In genomic region chr2:208033701-208034502, GRCh38 we compare ENCODE assay signal across 8 cellular contexts. TPM values are rescaled to one million over a fixed set of nuclear protein-coding genes. Genes with fewer than 3 reads are reported as not detected.
DNase-seq lines count a peak whose midpoint lies in the region; ATAC-seq, FAIRE-seq and TF ChIP-seq lines count a peak whose summit lies in the region.

No MANE protein-coding gene starts in this region.

- in situ Hi-C loops in GM12878 (cut with MboI) = loop anchor here (5.0 kb wide), 2 partner anchors 287 to 407 kb away; partner anchors contain the start of gene METTL21A

- no peaks in the 10 kb centered on the region for H3K36me3 ChIP-seq in GM12878 (ENCODE audit: control insufficient read depth in 2 of 2, insufficient read depth in 2 of 2, low read length in 1 of 2)

- RAD21 ChIA-PET in GM12878 (lab: Charles Lee; ENCODE audit: unreplicated experiment) = interaction anchor here (0.5 to 3.6 kb wide), 10 partner anchors 36 to 406 kb away, joined by 3 to 26 read pairs (median 4); no protein-coding TSS in a partner anchor

- POLR2A ChIA-PET in GM12878 (lab: Charles Lee) = interaction anchor here (0.6 kb wide), 1 partner anchor 22 kb away, joined by 3 read pairs; no protein-coding TSS in a partner anchor

- no peak overlapping the region for H3K4me3 ChIP-seq in GM12878

- FAIRE-seq in GM12878 (lab: Jason Lieb, UNC) = peak; percentile 77

- H3K27me3 ChIP-seq in GM12878 (replicated peaks in 1 of 2; ENCODE audit: control insufficient read depth in 2 of 2, insufficient read depth in 2 of 2, low read length in 1 of 2) = no peaks in the 10 kb centered on the region

- H4K20me1 ChIP-seq in GM12878 (ENCODE audit: control insufficient read depth, insufficient read depth) = no peaks in the 10 kb centered on the region

- ATAC-seq in GM19035 (IDR thresholded peaks at IDR 0.05; ENCODE audit: unreplicated experiment) = peak; percentile 92
- peak; percentile 94 for ATAC-seq in HG03045 (IDR thresholded peaks at IDR 0.05; ENCODE audit: unreplicated experiment)
- ATAC-seq in GM12878 = peak; percentile 92

- DNase-seq in Daoy (ENCODE audit: low read depth) (peak; percentile 54), OCI-M1 (lab: John Stamatoyannopoulos, UW) (peak; percentile 80), GM12878 (ENCODE audit: low read depth, low spot score) (no peak), lung microvascular endothelial cell (ENCODE audit: low read depth in 2 of 2) (peak; percentile 57 to 83), DMS114 treated with DMSO at 0.1 percent for 48 hours (lab: John Stamatoyannopoulos, UW; ENCODE audit: unreplicated experiment) (no peak), NCI-H524 treated with DMSO at 0.1 percent for 48 hours (lab: John Stamatoyannopoulos, UW) (no peak)

- no peak overlapping the region for H3K9ac ChIP-seq in GM12878 (ENCODE audit: control insufficient read depth, insufficient read depth, low read length)

- BruUV-seq in GM12878 (replicated peaks; lab: Mats Ljungman, UMichigan) = no TSS peak

- peak; percentile 81 for TF ChIP-seq RAD21 in GM12878 (IDR thresholded peaks at IDR 0.05; ENCODE audit: insufficient read depth, low read depth, low read length)

- intact Hi-C loops in GM12878 (cut with micrococcal nuclease; ENCODE audit: unreplicated experiment) = loop anchor here (5.0 kb wide), 3 partner anchors 52 to 407 kb away; partner anchors contain the start of genes FZD5 and METTL21A

- TF ChIP-seq EP300 in GM12878 (IDR thresholded peaks at IDR 0.05; ENCODE audit: borderline replicate concordance in 1 of 2, control insufficient read depth in 1 of 2, low read depth in 2 of 2, low read length in 2 of 2) = 0 out of 4 replicates have a peak, but pooled peaks of 1 of the 2 experiments have one; percentile 24

- CTCF ChIA-PET in GM12878 (lab: Yijun Ruan, JAX) = interaction anchor here (0.7 to 4.8 kb wide), 16 partner anchors 9 to 432 kb away, joined by 3 to 66 read pairs (median 4); partner anchors contain the start of genes FZD5 and PLEKHM3

- H3K9me3 ChIP-seq in GM12878 (replicated peaks; ENCODE audit: control insufficient read depth, insufficient read depth, low read length) = no peaks in the 10 kb centered on the region; the same call in 2 of the 3 replicates

- H3K27ac ChIP-seq in GM12878 (ENCODE audit: control insufficient read depth, insufficient read depth) = no peak overlapping the region

- no peaks in the 10 kb centered on the region for H3K79me2 ChIP-seq in GM12878 (ENCODE audit: control insufficient read depth, insufficient read depth, low read length)

- SMC1A ChIA-PET in GM12878 (lab: Charles Lee; ENCODE audit: uncharacterized antibody, unreplicated experiment) = interaction anchor here (0.8 to 2.6 kb wide), 10 partner anchors 9 to 407 kb away, joined by 3 to 12 read pairs (median 4); partner anchors contain the start of gene PLEKHM3

- WGBS in GM12878 (ENCODE audit: insufficient coverage, insufficient replicate concordance, low lambda C conversion rate, missing lambda C conversion rate) = 9% methylated on average over 4 of the region's 4 CpGs

- no peak overlapping the region; the same call in 1 of the 2 replicates for H2AFZ ChIP-seq in GM12878 (ENCODE audit: control insufficient read depth, low read depth, low read length)

- H3K4me2 ChIP-seq in GM12878 (ENCODE audit: control insufficient read depth, insufficient read depth) = peak overlapping the region; percentile 30; the same call in 1 of the 2 replicates

- peaks cover 8% of the 10 kb centered on the region for H3K4me1 ChIP-seq in GM12878 (ENCODE audit: control insufficient read depth, insufficient read depth, low read length)

- no peak for TF ChIP-seq POLR2A in GM12878 (IDR thresholded peaks at IDR 0.05; ENCODE audit: low read depth, low read length)

- TF ChIP-seq CTCF in GM12878 (IDR thresholded peaks at IDR 0.05 in 2 of 3, conservative IDR thresholded peaks at IDR 0.05 in 1 of 3; ENCODE audit: control insufficient read depth in 2 of 3, extremely low read depth in 1 of 3, insufficient read depth in 1 of 3, low read depth in 3 of 3, low read length in 3 of 3) = peak; percentile 54 to 74 (median 69); a peak in 5 of 6 replicates

TF ChIP-seq in GM12878, 131 proteins besides CTCF, POLR2A, EP300 and RAD21 (continues in another document):
- TF ChIP-seq SMAD1 (IDR thresholded peaks at IDR 0.05; ENCODE audit: low read depth, partially characterized antibody) (peak; percentile 85), JUND (IDR thresholded peaks at IDR 0.05; ENCODE audit: low read depth, low read length) (peak; percentile 54; the same call in 1 of the 2 replicates), YBX1 (IDR thresholded peaks at IDR 0.05) (no peak), ATF7 (IDR thresholded peaks at IDR 0.05; ENCODE audit: low read depth) (peak; percentile 91), STAT1 (conservative IDR thresholded peaks at IDR 0.05) (no peak), BHLHE40 (IDR thresholded peaks at IDR 0.05; ENCODE audit: borderline replicate concordance in 1 of 2, low read depth in 2 of 2, low read length in 1 of 2) (no peak), CBX5 (IDR thresholded peaks at IDR 0.05; ENCODE audit: low read depth) (peak; percentile 25; the same call in 1 of the 2 replicates), NFIC (IDR thresholded peaks at IDR 0.05; ENCODE audit: low read depth, low read length) (no peak), NR2F1 (conservative IDR thresholded peaks at IDR 0.05) (peak; percentile 57; the same call in 1 of the 2 replicates), IKZF2 (IDR thresholded peaks at IDR 0.05) (peak; percentile 71 to 72), MEF2A (IDR thresholded peaks at IDR 0.05; ENCODE audit: insufficient read depth, low read depth, low read length) (0 out of 2 replicates have a peak, but pooled peaks have one; percentile 25), YY1 (IDR thresholded peaks at IDR 0.05; ENCODE audit: low read depth, low read length) (0 out of 2 replicates have a peak, but pooled peaks have one; percentile 53), ZBED1 (IDR thresholded peaks at IDR 0.05; ENCODE audit: borderline replicate concordance) (peak; percentile 45; the same call in 1 of the 2 replicates), DPF2 (IDR thresholded peaks at IDR 0.05) (0 out of 2 replicates have a peak, but pooled peaks have one; percentile 25), BCL11A (IDR thresholded peaks at IDR 0.05; ENCODE audit: low read depth, low read length) (peak; percentile 59; the same call in 1 of the 2 replicates), IKZF1 (conservative IDR thresholded peaks at IDR 0.05) (peak; percentile 59), RUNX3 (IDR thresholded peaks at IDR 0.05; ENCODE audit: low read length) (peak; percentile 64)
- TF ChIP-seq, protein P1, sequence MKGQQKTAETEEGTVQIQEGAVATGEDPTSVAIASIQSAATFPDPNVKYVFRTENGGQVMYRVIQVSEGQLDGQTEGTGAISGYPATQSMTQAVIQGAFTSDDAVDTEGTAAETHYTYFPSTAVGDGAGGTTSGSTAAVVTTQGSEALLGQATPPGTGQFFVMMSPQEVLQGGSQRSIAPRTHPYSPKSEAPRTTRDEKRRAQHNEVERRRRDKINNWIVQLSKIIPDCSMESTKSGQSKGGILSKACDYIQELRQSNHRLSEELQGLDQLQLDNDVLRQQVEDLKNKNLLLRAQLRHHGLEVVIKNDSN (IDR thresholded peaks at IDR 0.05; ENCODE audit: borderline replicate concordance, extremely low read length, insufficient read depth, low read depth, low read length) = no peak
- TF ChIP-seq, protein P2, sequence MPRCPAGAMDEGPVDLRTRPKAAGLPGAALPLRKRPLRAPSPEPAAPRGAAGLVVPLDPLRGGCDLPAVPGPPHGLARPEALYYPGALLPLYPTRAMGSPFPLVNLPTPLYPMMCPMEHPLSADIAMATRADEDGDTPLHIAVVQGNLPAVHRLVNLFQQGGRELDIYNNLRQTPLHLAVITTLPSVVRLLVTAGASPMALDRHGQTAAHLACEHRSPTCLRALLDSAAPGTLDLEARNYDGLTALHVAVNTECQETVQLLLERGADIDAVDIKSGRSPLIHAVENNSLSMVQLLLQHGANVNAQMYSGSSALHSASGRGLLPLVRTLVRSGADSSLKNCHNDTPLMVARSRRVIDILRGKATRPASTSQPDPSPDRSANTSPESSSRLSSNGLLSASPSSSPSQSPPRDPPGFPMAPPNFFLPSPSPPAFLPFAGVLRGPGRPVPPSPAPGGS (IDR thresholded peaks at IDR 0.05; ENCODE audit: borderline replicate concordance, insufficient read depth, low read depth, low read length, poor library complexity, severe bottlenecking) = no peak

RNA-seq across cellular contexts. Expression of gene PLEKHM3, which starts 8.6 kb away (rescaled TPM):
- total RNA-seq in Daoy (2014; rRNA removed; shearing (Covaris generic)) = 6.2 and 6.4 TPM in 2 replicates
- total RNA-seq in GM12878 (2013; cell fraction: nucleolus; rRNA removed) = 27.9 and 31.8 TPM in 2 replicates
- 3.4 and 4.1 TPM in 2 replicates for total RNA-seq in GM12878 (2014; rRNA removed)
- 3.7 and 4.1 TPM in 2 replicates for total RNA-seq in GM12878 (2014; rRNA removed; fragmentation: Illumina TruSeq; extraction: Trizol)
- total RNA-seq in GM12878 (2021) = 4.7 and 5.6 TPM in 2 replicates
- polyA plus RNA-seq in GM12878 (2011; ENCODE audit: low read depth) = 1.2 TPM
- 2.7 TPM in 2 replicates for polyA plus RNA-seq in GM12878 (2011; rRNA removed)
- 2.8 and 3.5 TPM in 2 replicates for polyA plus RNA-seq in GM12878 (2011; cell fraction: cytosol; rRNA removed)
- 3.1 and 3.4 TPM in 2 replicates for polyA plus RNA-seq in GM12878 (2011; cell fraction: nucleus; rRNA removed)
- polyA plus RNA-seq in GM12878 (2012) = 1.6 and 1.9 TPM in 2 replicates
- 3.8 and 5.1 TPM in 2 replicates for polyA plus RNA-seq in GM12878 (2014; fragmentation: Illumina TruSeq; extraction: Trizol)
- 1 to 10 TPM; 1.4 to 2.0 TPM for polyA plus RNA-seq in GM12878 (2014; fragmentation: Nextera tagmentation; extraction: Ambion mirVana)
- 2.8 and 3.8 TPM in 2 replicates for polyA plus RNA-seq in GM12878 (2014; rRNA removed)
- polyA plus RNA-seq in GM12878 (2016; fragmentation: Nextera tagmentation; extraction: Ambion mirVana) = 1 to 10 TPM; 2.2 to 2.3 TPM
- 13.5 and 14.4 TPM in 2 replicates for polyA minus RNA-seq in GM12878 (2011; rRNA and poly(A)+ RNA removed)
- 1.3 and 3.0 TPM in 2 replicates for polyA minus RNA-seq in GM12878 (2011; cell fraction: cytosol; rRNA and poly(A)+ RNA removed)
- 9.9 and 18.0 TPM in 2 replicates for polyA minus RNA-seq in GM12878 (2011; cell fraction: nucleus; rRNA and poly(A)+ RNA removed)
- total RNA-seq in lung microvascular endothelial cell = 7.0 and 16.5 TPM in 2 replicates

Comparison
In these comparisons a context has a peak if more than half of its experiments do, and no peak if none do; other contexts are left out.
1. DNase-seq: peak in Daoy (single experiment), OCI-M1 (single experiment) and lung microvascular endothelial cell (2 of 2); none in GM12878 (single experiment), DMS114 treated with DMSO at 0.1 percent for 48 hours (single experiment) and NCI-H524 treated with DMSO at 0.1 percent for 48 hours (single experiment).
2. Peak in every context shown above with its lines, with median percentiles within 50 percentile points of each other: ATAC-seq.